8 cellular contexts compared by ENCODE assay signal in genomic region chr6:158230967-158231550, GRCh38.
DNase-seq lines count a peak whose midpoint lies in the region; ATAC-seq and TF ChIP-seq lines count a peak whose summit lies in the region.

No MANE protein-coding gene starts in this region.

- H3K27me3 ChIP-seq in liver (ENCODE audit: control insufficient read depth in 4 of 4, insufficient read depth in 4 of 4, low read length in 3 of 4) = no peaks in the 10 kb centered on the region
- no peaks in the 10 kb centered on the region for H3K27me3 ChIP-seq in thoracic aorta (replicated peaks; ENCODE audit: insufficient read depth)

- H3K27ac ChIP-seq in angular gyrus (ENCODE audit: low read depth, low read length) = peak overlapping the region; percentile 90
- H3K27ac ChIP-seq in liver (ENCODE audit: low read depth in 1 of 2, low read length in 2 of 2) = peak overlapping the region; percentile 76 to 77
- peak overlapping the region; percentile 79 to 90 for H3K27ac ChIP-seq in thoracic aorta

- peak overlapping the region; percentile 26 to 52 for H3K9ac ChIP-seq in liver (ENCODE audit: low read depth in 1 of 2, low read length in 2 of 2)

- ATAC-seq in thoracic aorta (ENCODE audit: insufficient number of reproducible peaks, low FRiP score, low read depth) = no peak
- ATAC-seq in HG03097 (IDR thresholded peaks at IDR 0.05; ENCODE audit: low FRiP score, unreplicated experiment) = no peak

- WGBS in liver = 69% methylated on average over 15 of the region's 15 CpGs

- no peaks in the 10 kb centered on the region for H3K36me3 ChIP-seq in liver (ENCODE audit: control insufficient read depth in 4 of 4, insufficient read depth in 3 of 4, low read depth in 1 of 4, low read length in 3 of 4)
- no peaks in the 10 kb centered on the region for H3K36me3 ChIP-seq in thoracic aorta

- TF ChIP-seq RAD21 in liver (IDR thresholded peaks at IDR 0.05) = no peak

- H3K4me3 ChIP-seq in liver (ENCODE audit: low read depth in 1 of 3, low read length in 3 of 3) (peak overlapping the region; percentile 56 to 100 (median 87)), thoracic aorta (peak overlapping the region; percentile 92)

- H3K4me1 ChIP-seq in liver (ENCODE audit: control insufficient read depth in 4 of 4, insufficient read depth in 4 of 4, low read length in 3 of 4) = peaks cover 0 to 15% (median 4%) of the 10 kb centered on the region in 4 donors
- H3K4me1 ChIP-seq in thoracic aorta (ENCODE audit: control insufficient read depth in 1 of 2, low read depth in 2 of 2) = peaks cover 6 to 19% of the 10 kb centered on the region in 2 donors

- peak; percentile 11 for DNase-seq in activated CD8-positive, alpha-beta memory T cell treated with anti-CD3 and anti-CD28 coated beads for 24 hours
- no peak for DNase-seq in activated CD8-positive, alpha-beta memory T cell treated with anti-CD3 and anti-CD28 coated beads, Interleukin-2, amount 50 U/mL, for 48 hours
- DNase-seq in thoracic aorta (ENCODE audit: low spot score) (no peak), NCI-H526 (lab: John Stamatoyannopoulos, UW) (no peak), GM03348 (ENCODE audit: low spot score) (no peak)

- TF ChIP-seq CTCF in liver (IDR thresholded peaks at IDR 0.05; ENCODE audit: low read depth, low read length, missing input control) = no peak
- no peak for TF ChIP-seq CTCF in thoracic aorta (IDR thresholded peaks at IDR 0.05)

- H3K9me3 ChIP-seq in liver (ENCODE audit: control insufficient read depth in 4 of 4, low read length in 3 of 4) (no peaks in the 10 kb centered on the region), thoracic aorta (no peaks in the 10 kb centered on the region)

TF ChIP-seq in liver, 16 proteins besides CTCF, POLR2A, EP300 and RAD21:
- TF ChIP-seq MAX (IDR thresholded peaks at IDR 0.05) = no peak
